7 cellular contexts compared by ENCODE assay signal in the genomic region with DNA sequence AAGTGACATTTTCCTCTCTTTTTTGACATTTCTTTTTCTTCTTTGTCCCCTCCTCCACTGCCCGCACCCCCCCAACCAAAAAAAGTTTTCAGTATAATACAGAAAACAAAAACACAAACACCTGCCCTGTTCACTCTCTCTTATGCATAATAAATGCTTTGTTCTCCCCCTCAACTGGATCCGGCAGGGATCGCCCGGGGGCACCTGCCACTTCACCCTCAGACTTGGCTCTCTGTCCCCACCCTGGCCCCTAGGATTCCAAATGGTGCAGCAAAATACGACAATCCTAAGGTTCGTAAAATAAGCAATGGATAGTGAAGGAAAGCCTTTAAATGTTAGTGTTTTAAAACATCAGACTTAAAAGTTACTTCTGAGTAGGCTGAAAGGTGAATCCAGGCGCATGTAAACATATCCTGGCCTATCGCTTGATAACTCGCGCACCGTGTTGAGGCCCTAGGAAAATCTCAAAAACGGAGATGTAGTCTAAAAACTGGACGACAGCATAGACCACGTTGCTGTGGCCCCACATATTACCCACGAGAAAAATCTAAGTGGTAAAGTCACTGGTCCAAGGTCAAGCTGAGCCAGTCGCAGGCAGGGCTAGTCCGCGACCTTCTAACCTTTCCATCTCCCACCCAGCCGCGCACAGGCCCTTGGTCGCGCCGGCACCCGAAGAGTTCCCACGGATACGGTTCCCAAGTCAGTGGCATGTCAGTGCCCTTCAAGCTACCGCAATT.
DNase-seq lines count a peak whose midpoint lies in the region; ATAC-seq and TF ChIP-seq lines count a peak whose summit lies in the region.

No MANE protein-coding gene starts in this region.

- DNase-seq in adrenal gland (peak in 2 of 7 donors; percentile 7 to 29), stomach (no peak), DMS 273 (lab: John Stamatoyannopoulos, UW; ENCODE audit: unreplicated experiment) (no peak), foreskin melanocyte (no peak)

- WGBS in HUES64 = 15% methylated on average over 27 of the region's 27 CpGs
- 34 to 45% (median 39%) methylated on average over 22 to 27 of the region's 27 CpGs for WGBS in adrenal gland, 4 donors
- WGBS in stomach, 5 donors = 11 to 22% (median 17%) methylated on average over 27 of the region's 27 CpGs

- no peak for ATAC-seq in GM18861 (IDR thresholded peaks at IDR 0.05; ENCODE audit: unreplicated experiment)

- H3K4me1 ChIP-seq in HUES64 (ENCODE audit: insufficient read depth, low read length) (peaks cover 14% of the 10 kb centered on the region; the same call in 1 of the 2 replicates), adrenal gland (replicated peaks in 1 of 2) (peaks cover 0 to 5% of the 10 kb centered on the region in 2 donors), iPS-18a (ENCODE audit: control insufficient read depth, low read depth, low read length) (peaks cover 4% of the 10 kb centered on the region), stomach (peaks cover 6 to 50% (median 29%) of the 10 kb centered on the region in 4 donors)

- TF ChIP-seq EP300 in stomach (IDR thresholded peaks at IDR 0.05) = no peak

- H3K36me3 ChIP-seq in HUES64 (ENCODE audit: insufficient read depth, low read length) (peaks cover 28% of the 10 kb centered on the region; the same call in 1 of the 2 replicates), adrenal gland (replicated peaks in 1 of 2) (no peaks in the 10 kb centered on the region), iPS-18a (ENCODE audit: control insufficient read depth, low read depth, low read length) (no peaks in the 10 kb centered on the region), stomach (peaks cover 13 to 22% (median 19%) of the 10 kb centered on the region in 4 donors)

- peak overlapping the region; percentile 75 for H3K4me3 ChIP-seq in HUES64 (ENCODE audit: low read length)
- H3K4me3 ChIP-seq in adrenal gland = peak overlapping the region; percentile 51 to 82 (median 69)
- peak overlapping the region; percentile 78 for H3K4me3 ChIP-seq in iPS-18a (ENCODE audit: low read length)
- peak overlapping the region; percentile 78 to 99 (median 90) for H3K4me3 ChIP-seq in stomach

- H3K27me3 ChIP-seq in HUES64 (ENCODE audit: insufficient read depth, low read length) (peaks cover 32% of the 10 kb centered on the region), adrenal gland (no peaks in the 10 kb centered on the region), iPS-18a (ENCODE audit: control insufficient read depth, insufficient read depth, low read length) (peaks cover 28% of the 10 kb centered on the region), stomach (peaks cover 0 to 12% (median 0%) of the 10 kb centered on the region in 3 donors)

- peak overlapping the region; percentile 65 for H3K9ac ChIP-seq in HUES64 (ENCODE audit: low read depth, low read length)
- peak overlapping the region; percentile 29 for H3K9ac ChIP-seq in iPS-18a (ENCODE audit: low read length)

- no peak for TF ChIP-seq CTCF in adrenal gland (IDR thresholded peaks at IDR 0.05)
- no peak for TF ChIP-seq CTCF in stomach (IDR thresholded peaks at IDR 0.05)

- no peaks in the 10 kb centered on the region for H3K9me3 ChIP-seq in HUES64 (ENCODE audit: insufficient read depth, low read depth, low read length)
- H3K9me3 ChIP-seq in adrenal gland (replicated peaks in 1 of 3) = no peaks in the 10 kb centered on the region
- no peaks in the 10 kb centered on the region for H3K9me3 ChIP-seq in iPS-18a (ENCODE audit: control insufficient read depth, low read depth, low read length)
- no peaks in the 10 kb centered on the region for H3K9me3 ChIP-seq in stomach

- intact Hi-C loops in adrenal gland (cut with DNase I) (no loop called here), stomach (cut with DNase I; ENCODE audit: low total_unique reads) (no loop called here)

- TF ChIP-seq POLR2A in adrenal gland (IDR thresholded peaks at IDR 0.05) (no peak), stomach (IDR thresholded peaks at IDR 0.05) (no peak)

- H3K27ac ChIP-seq in HUES64 (ENCODE audit: low read depth, low read length) (no peak overlapping the region), adrenal gland (peak overlapping the region in 4 of 5 donors; percentile 90 to 93 (median 91)), iPS-18a (ENCODE audit: low read length) (no peak overlapping the region), stomach (peak overlapping the region; percentile 96 to 99 (median 98))

Comparison
In these comparisons a context has a peak if more than half of its experiments do, and no peak if none do; other contexts are left out.
1. H3K27ac ChIP-seq: peak in adrenal gland (4 of 5) and stomach (5 of 5); none in HUES64 (single experiment) and iPS-18a (single experiment).
2. Peak in every context shown above with its lines, with median percentiles within 50 percentile points of each other: H3K4me3 ChIP-seq.